Comparison of ENCODE assay signal across 1 cellular context in genomic region chr18:21183670-21184069, GRCh38.
TF ChIP-seq lines count a peak whose summit lies in the region.

No MANE protein-coding gene starts in this region.

TF ChIP-seq in GM12878, 131 proteins besides CTCF, POLR2A, EP300 and RAD21:
- TF ChIP-seq TCF7 (IDR thresholded peaks at IDR 0.05; ENCODE audit: borderline replicate concordance) (no peak), LARP7 (IDR thresholded peaks at IDR 0.05) (no peak), ZSCAN29 (IDR thresholded peaks at IDR 0.05) (no peak), BMI1 (IDR thresholded peaks at IDR 0.05; ENCODE audit: borderline replicate concordance) (no peak), DPF2 (IDR thresholded peaks at IDR 0.05) (no peak), CEBPZ (IDR thresholded peaks at IDR 0.05; ENCODE audit: low read depth, low read length) (no peak), CBX3 (IDR thresholded peaks at IDR 0.05; ENCODE audit: borderline replicate concordance, low read depth) (no peak), ZNF384 (IDR thresholded peaks at IDR 0.05; ENCODE audit: borderline replicate concordance, low read depth, low read length) (no peak), POLR2AphosphoS5 (IDR thresholded peaks at IDR 0.05; ENCODE audit: low read length) (no peak), GATAD2B (conservative IDR thresholded peaks at IDR 0.05; ENCODE audit: low read depth) (no peak), ESRRA (IDR thresholded peaks at IDR 0.05; ENCODE audit: low read length) (no peak)
